ENCODE assay signal across 9 cellular contexts in the genomic region with DNA sequence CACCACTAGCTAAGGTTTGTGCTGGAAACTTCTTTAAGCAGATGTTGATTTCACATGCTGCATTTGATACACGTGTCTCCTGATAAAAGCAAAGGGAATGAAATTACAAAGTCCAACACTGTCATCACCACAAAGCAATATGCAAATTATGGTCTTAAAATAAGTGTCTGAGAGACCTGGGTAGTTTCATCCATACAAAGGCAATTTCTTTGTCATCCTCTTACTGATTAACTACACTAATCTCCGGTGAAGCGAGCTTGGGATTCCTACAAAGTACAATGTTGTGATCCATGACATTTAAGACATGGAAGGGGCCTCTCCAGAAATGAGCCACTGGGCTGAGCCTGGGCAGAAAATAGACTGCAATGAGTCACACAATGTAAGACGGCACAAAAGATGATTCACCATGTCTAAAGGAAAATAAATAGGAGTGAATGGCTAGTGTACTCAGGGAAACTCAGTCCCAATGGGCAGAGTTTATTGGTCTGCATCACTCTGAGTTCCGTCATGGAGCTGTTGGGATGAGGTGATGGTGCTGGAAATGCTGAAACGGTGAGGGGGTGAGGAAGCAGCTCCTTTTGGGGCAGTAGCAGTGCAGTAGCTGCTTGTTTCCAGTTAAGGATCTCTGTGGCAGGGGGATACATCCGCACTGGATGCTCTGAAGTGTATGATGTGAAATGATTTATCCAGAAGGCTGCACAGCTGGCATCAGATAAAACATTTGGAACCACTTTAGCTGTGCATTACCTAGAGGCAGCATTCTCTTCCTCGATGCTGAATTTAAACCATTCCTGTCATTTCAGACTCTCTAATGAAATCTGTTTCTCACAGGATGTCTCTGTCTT.
DNase-seq lines count a peak whose midpoint lies in the region; ATAC-seq and TF ChIP-seq lines count a peak whose summit lies in the region.
"Had no signal": no experiment of that assay in that cellular context is flagged by ENCODE, and none has a peak within 500 bp of the region (broad histone marks: within the 10 kb centered on the region; RNA-seq: fewer than 3 reads in every experiment).

No MANE protein-coding gene starts in this region.

- no peaks in the 10 kb centered on the region for H3K36me3 ChIP-seq in body of pancreas (replicated peaks in 1 of 2; ENCODE audit: insufficient read depth in 1 of 2, low read depth in 2 of 2)
- H3K36me3 ChIP-seq in mesodermal cell (ENCODE audit: control insufficient read depth, insufficient read depth, low read length), result no peaks in the 10 kb centered on the region
- H3K36me3 ChIP-seq: neutrophil had no signal

- no peak for TF ChIP-seq POLR2A in body of pancreas (IDR thresholded peaks at IDR 0.05)

- H3K4me1 ChIP-seq in body of pancreas (peaks cover 24% of the 10 kb centered on the region), mesodermal cell (ENCODE audit: control insufficient read depth, insufficient read depth, low read length, poor library complexity, severe bottlenecking) (peaks cover 17% of the 10 kb centered on the region)

- peak; percentile 85 for ATAC-seq in GM21717 (IDR thresholded peaks at IDR 0.05; ENCODE audit: unreplicated experiment)
- peak; percentile 71 for ATAC-seq in body of pancreas

- DNase-seq in GM04503 (ENCODE audit: low read depth) (peak; percentile 94), HS-5 (ENCODE audit: low read depth) (peak; percentile 90), body of pancreas (peak in 3 of 4 donors; percentile 15 to 30 (median 17)), NCI-H1436 treated with DMSO at 0.1 percent for 48 hours (lab: John Stamatoyannopoulos, UW) (no peak), NCI-H524 treated with DMSO at 0.1 percent for 48 hours (lab: John Stamatoyannopoulos, UW) (no peak)
- DNase-seq in stimulated activated CD4-positive, alpha-beta T cell treated with anti-CD3 and anti-CD28 coated beads, Interleukin-4, amount 100 ng/mL, for 24 hours, result no peak

- H3K9me3 ChIP-seq in body of pancreas (no peaks in the 10 kb centered on the region), mesodermal cell (ENCODE audit: control insufficient read depth, low read length) (no peaks in the 10 kb centered on the region)
- H3K9me3 ChIP-seq: neutrophil had no signal

- intact Hi-C loops in body of pancreas (cut with DNase I), result no loop called here

- TF ChIP-seq CTCF in body of pancreas (IDR thresholded peaks at IDR 0.05), result no peak

- H3K27ac ChIP-seq in body of pancreas (peak overlapping the region; percentile 47 to 67 (median 55)), mesodermal cell (ENCODE audit: low read depth, low read length, severe bottlenecking) (peak overlapping the region; percentile 93)
- H3K27ac ChIP-seq: neutrophil had no signal

- 36 to 38% methylated on average over 8 of the region's 8 CpGs for WGBS in body of pancreas, 2 donors
- 67 to 75% methylated on average over 4 to 6 of the region's 8 CpGs for WGBS in mesodermal cell (ENCODE audit: insufficient coverage in 2 of 2), 2 experiments

- H3K27me3 ChIP-seq in body of pancreas, result no peaks in the 10 kb centered on the region
- H3K27me3 ChIP-seq: neutrophil had no signal

- no peak overlapping the region for H3K4me3 ChIP-seq in body of pancreas
- H3K4me3 ChIP-seq in mesodermal cell (ENCODE audit: extremely low read depth, insufficient read depth, low read length, poor library complexity, severe bottlenecking), result no peak overlapping the region

Comparison
In these comparisons a context has a peak if more than half of its experiments do, and no peak if none do; other contexts are left out.
1. DNase-seq: peak in GM04503 (single experiment), HS-5 (single experiment) and body of pancreas (3 of 4); none in NCI-H1436 treated with DMSO at 0.1 percent for 48 hours (single experiment), NCI-H524 treated with DMSO at 0.1 percent for 48 hours (single experiment) and stimulated activated CD4-positive, alpha-beta T cell treated with anti-CD3 and anti-CD28 coated beads, Interleukin-4, amount 100 ng/mL, for 24 hours (single experiment).